ENCODE assay signal across 18 cellular contexts in genomic region chr2:196372811-196373664, GRCh38.
DNase-seq lines count a peak whose midpoint lies in the region; FAIRE-seq and TF ChIP-seq lines count a peak whose summit lies in the region.
"Had no signal": no experiment of that assay in that cellular context is flagged by ENCODE, and none has a peak within 500 bp of the region (broad histone marks: within the 10 kb centered on the region; RNA-seq: fewer than 3 reads in every experiment).

No MANE protein-coding gene starts in this region.

- H3K9me3 ChIP-seq in adipocyte (ENCODE audit: control insufficient read depth, low read length), result peaks cover 10% of the 10 kb centered on the region
- H3K9me3 ChIP-seq in esophagus muscularis mucosa, result peaks cover 0 to 16% (median 0%) of the 10 kb centered on the region in 4 donors
- H3K9me3 ChIP-seq in subcutaneous abdominal adipose tissue (ENCODE audit: control insufficient read depth in 5 of 5, low read length in 5 of 5), result peaks cover 0 to 3% (median 2%) of the 10 kb centered on the region in 5 donors
- no peaks in the 10 kb centered on the region for H3K9me3 ChIP-seq in effector memory CD4-positive, alpha-beta T cell (ENCODE audit: control insufficient read depth, low read length)
- H3K9me3 ChIP-seq: colonic mucosa, esophagus squamous epithelium had no signal

- no peak overlapping the region for H3K4me3 ChIP-seq in adipocyte (ENCODE audit: low read length)
- no peak overlapping the region for H3K4me3 ChIP-seq in esophagus muscularis mucosa
- H3K4me3 ChIP-seq in subcutaneous abdominal adipose tissue (ENCODE audit: low read depth in 1 of 5, low read length in 5 of 5), result no peak overlapping the region
- no peak overlapping the region for H3K4me3 ChIP-seq in effector memory CD4-positive, alpha-beta T cell (ENCODE audit: insufficient read depth, low read depth, low read length, poor library complexity, severe bottlenecking)
- H3K4me3 ChIP-seq: colonic mucosa, esophagus squamous epithelium, neural progenitor cell had no signal

- peak overlapping the region; percentile 21 to 51 (median 43) for H3K27ac ChIP-seq in esophagus muscularis mucosa (replicated peaks in 1 of 4)
- peak overlapping the region; percentile 22 for H3K27ac ChIP-seq in subcutaneous abdominal adipose tissue (ENCODE audit: low read depth, low read length)
- H3K27ac ChIP-seq in effector memory CD4-positive, alpha-beta T cell (ENCODE audit: insufficient read depth, low read length, poor library complexity, severe bottlenecking), result no peak overlapping the region
- H3K27ac ChIP-seq: colonic mucosa, neural progenitor cell had no signal

- CTCF ChIA-PET in HEK293T (lab: Yijun Ruan, JAX), result no interaction called here

- no peak overlapping the region for H3K9ac ChIP-seq in adipocyte (ENCODE audit: low read length)
- H3K9ac ChIP-seq in subcutaneous abdominal adipose tissue (ENCODE audit: low read length in 5 of 5), result peak overlapping the region in 1 of 5 donors; percentile 18
- H3K9ac ChIP-seq: neural progenitor cell had no signal

- TF ChIP-seq POLR2A in esophagus muscularis mucosa (IDR thresholded peaks at IDR 0.05; ENCODE audit: low read depth), result no peak

- H3K36me3 ChIP-seq in adipocyte (ENCODE audit: control insufficient read depth, insufficient read depth, low read length, severe bottlenecking) (no peaks in the 10 kb centered on the region), esophagus muscularis mucosa (no peaks in the 10 kb centered on the region), subcutaneous abdominal adipose tissue (ENCODE audit: control insufficient read depth in 5 of 5, insufficient read depth in 5 of 5, low read length in 5 of 5) (no peaks in the 10 kb centered on the region)
- no peaks in the 10 kb centered on the region for H3K36me3 ChIP-seq in effector memory CD4-positive, alpha-beta T cell (ENCODE audit: control insufficient read depth, insufficient read depth, low read length)
- H3K36me3 ChIP-seq: colonic mucosa, esophagus squamous epithelium, neural progenitor cell had no signal

- DNase-seq in adipocyte (ENCODE audit: low read depth) (peak; percentile 39), esophagus muscularis mucosa (ENCODE audit: extremely low spot score) (no peak), left kidney (ENCODE audit: low read depth, low spot score) (peak; percentile 10), HEK293T (ENCODE audit: extremely low spot score) (no peak), D721Med (ENCODE audit: insufficient read length, low spot score) (no peak), NAMALWA (ENCODE audit: low spot score) (no peak)
- no peak for DNase-seq in effector memory CD4-positive, alpha-beta T cell
- DNase-seq: activated CD4-positive, alpha-beta memory T cell treated with anti-CD3 and anti-CD28 coated beads, Interleukin-2, amount 10 ng/mL, durations not matched to agents 7 days and 5 days; activated T-cell treated with anti-CD3 and anti-CD28 coated beads, Interleukin-2, amount 50 U/mL, for 48 hours; colonic mucosa; COR-L47; esophagus squamous epithelium; GF-D8; NCI-H345 had no signal

- no peak for TF ChIP-seq EP300 in esophagus muscularis mucosa (IDR thresholded peaks at IDR 0.05)

- H3K4me1 ChIP-seq in adipocyte (ENCODE audit: control insufficient read depth, insufficient read depth, low read length) (peaks cover 15% of the 10 kb centered on the region), esophagus muscularis mucosa (peaks cover 14 to 19% (median 17%) of the 10 kb centered on the region in 4 donors), subcutaneous abdominal adipose tissue (ENCODE audit: control insufficient read depth in 5 of 5, insufficient read depth in 5 of 5, low read length in 5 of 5) (peaks cover 0 to 11% (median 0%) of the 10 kb centered on the region in 5 donors)
- H3K4me1 ChIP-seq in effector memory CD4-positive, alpha-beta T cell (ENCODE audit: control insufficient read depth, insufficient read depth, low read length, poor library complexity, severe bottlenecking), result no peaks in the 10 kb centered on the region
- H3K4me1 ChIP-seq: colonic mucosa, esophagus squamous epithelium, neural progenitor cell had no signal

- intact Hi-C loops in esophagus muscularis mucosa (cut with DNase I), result no loop called here

- TF ChIP-seq CTCF in esophagus muscularis mucosa (IDR thresholded peaks at IDR 0.05) (no peak), D721Med (IDR thresholded peaks at IDR 0.05; ENCODE audit: insufficient read depth, missing control alignments) (no peak)

- POLR2A ChIA-PET in HEK293T (lab: Yijun Ruan, JAX), result no interaction called here

- H3K27me3 ChIP-seq in adipocyte (replicated peaks; ENCODE audit: control insufficient read depth, insufficient read depth, low read length), result no peaks in the 10 kb centered on the region
- H3K27me3 ChIP-seq in esophagus muscularis mucosa, result no peaks in the 10 kb centered on the region
- no peaks in the 10 kb centered on the region for H3K27me3 ChIP-seq in subcutaneous abdominal adipose tissue (ENCODE audit: control insufficient read depth in 5 of 5, insufficient read depth in 4 of 5, low read length in 5 of 5)
- H3K27me3 ChIP-seq in effector memory CD4-positive, alpha-beta T cell (replicated peaks; ENCODE audit: control insufficient read depth, insufficient read depth, low read length, poor library complexity, severe bottlenecking), result no peaks in the 10 kb centered on the region
- H3K27me3 ChIP-seq: colonic mucosa, esophagus squamous epithelium, neural progenitor cell had no signal

- no peak for FAIRE-seq in D721Med (lab: Jason Lieb, UNC)
- FAIRE-seq: H1, urothelium cell line had no signal

- WGBS in esophagus muscularis mucosa, result 26% methylated on average over 6 of the region's 6 CpGs

TF ChIP-seq in HEK293T, 16 proteins besides CTCF, POLR2A, EP300 and RAD21:
- TF ChIP-seq SP1 (IDR thresholded peaks at IDR 0.05) (no peak), ZNF384 (IDR thresholded peaks at IDR 0.05) (no peak), ARNT (IDR thresholded peaks at IDR 0.05) (no peak), FOXM1 (IDR thresholded peaks at IDR 0.05; ENCODE audit: borderline replicate concordance) (no peak), LEF1 (IDR thresholded peaks at IDR 0.05; ENCODE audit: borderline replicate concordance) (no peak), FOXK2 (IDR thresholded peaks at IDR 0.05) (no peak), TARDBP (IDR thresholded peaks at IDR 0.05) (no peak), SUZ12 (IDR thresholded peaks at IDR 0.05) (no peak), NFRKB (IDR thresholded peaks at IDR 0.05) (no peak), FOXA1 (IDR thresholded peaks at IDR 0.05) (no peak), CTBP1 (IDR thresholded peaks at IDR 0.05; ENCODE audit: borderline replicate concordance) (no peak), PKNOX1 (IDR thresholded peaks at IDR 0.05) (no peak)
TF ChIP-seq in HEK293T: peak in this region for 0.

Comparison
In these comparisons a context has a peak if more than half of its experiments do, and no peak if none do; other contexts are left out.
1. DNase-seq: peak in adipocyte (single experiment) and left kidney (single experiment); none in esophagus muscularis mucosa (single experiment), HEK293T (single experiment), effector memory CD4-positive, alpha-beta T cell (0 of 3), D721Med (single experiment) and NAMALWA (single experiment).